Comparison of ENCODE assay signal across 8 cellular contexts in genomic region chr5:141680751-141681201, GRCh38. TPM values are rescaled to one million over a fixed set of nuclear protein-coding genes. Genes with fewer than 3 reads are reported as not detected.
A peak's percentile ranks its signal among the peaks of the same experiment; 100 is the strongest.
DNase-seq lines count a peak whose midpoint lies in the region; ATAC-seq lines count a peak whose summit lies in the region.

No MANE protein-coding gene starts in this region.

- intact Hi-C loops in Right ventricle myocardium inferior (cut with DNase I): no loop called here

- ATAC-seq in Right ventricle myocardium inferior: peak; percentile 23
- ATAC-seq in GM19351 (IDR thresholded peaks at IDR 0.05; ENCODE audit: unreplicated experiment): no peak
- ATAC-seq in GM21529 (IDR thresholded peaks at IDR 0.05; ENCODE audit: unreplicated experiment): no peak

- DNase-seq in ELR (ENCODE audit: low read depth) (peak; percentile 75), UCSD-AML1 (lab: John Stamatoyannopoulos, UW; ENCODE audit: unreplicated experiment) (peak; percentile 71), Right ventricle myocardium inferior (ENCODE audit: missing footprints) (no peak), pulmonary artery endothelial cell (ENCODE audit: low read depth, low spot score) (peak; percentile 99), NCI-H1417 treated with DMSO at 0.1 percent for 48 hours (lab: John Stamatoyannopoulos, UW) (no peak)
- DNase-seq in activated CD4-positive, alpha-beta T cell treated with anti-CD3 and anti-CD28 coated beads, Interleukin-2, amount 50 U/mL, for 4 hours: no peak

RNA-seq across cellular contexts. Expression of gene ARAP3, which starts 1.3 kb away (rescaled TPM):
- total RNA-seq in Right ventricle myocardium inferior (14.7 TPM), pulmonary artery endothelial cell (33.8 and 43.1 TPM in 2 replicates)

RNA-seq across cellular contexts. Expression of gene FCHSD1, which starts 29.6 kb away (rescaled TPM):
- total RNA-seq in Right ventricle myocardium inferior (4.5 TPM), pulmonary artery endothelial cell (20.0 and 22.9 TPM in 2 replicates)

RNA-seq across cellular contexts. Expression of gene RELL2, which starts 44.0 kb away (rescaled TPM):
- total RNA-seq in Right ventricle myocardium inferior (0.78 TPM), pulmonary artery endothelial cell (2.7 and 3.3 TPM in 2 replicates)

RNA-seq across cellular contexts. Expression of gene HDAC3, which starts 44.1 kb away (rescaled TPM):
- total RNA-seq in Right ventricle myocardium inferior: 29.9 TPM
- 44.7 and 57.3 TPM in 2 replicates for total RNA-seq in pulmonary artery endothelial cell

Comparison
In these comparisons a context has a peak if more than half of its experiments do, and no peak if none do; other contexts are left out.
1. DNase-seq: peak in ELR (single experiment), UCSD-AML1 (single experiment) and pulmonary artery endothelial cell (single experiment); none in Right ventricle myocardium inferior (single experiment), NCI-H1417 treated with DMSO at 0.1 percent for 48 hours (single experiment) and activated CD4-positive, alpha-beta T cell treated with anti-CD3 and anti-CD28 coated beads, Interleukin-2, amount 50 U/mL, for 4 hours (0 of 2).